15 cellular contexts compared by ENCODE assay signal in genomic region chr14:75186953-75187352, GRCh38. TPM values are rescaled to one million over a fixed set of nuclear protein-coding genes. Genes with fewer than 3 reads are reported as not detected.
DNase-seq lines count a peak whose midpoint lies in the region; ATAC-seq and TF ChIP-seq lines count a peak whose summit lies in the region.
"Had no signal": no experiment of that assay in that cellular context is flagged by ENCODE, and none has a peak within 500 bp of the region (broad histone marks: within the 10 kb centered on the region; RNA-seq: fewer than 3 reads in every experiment).

No MANE protein-coding gene starts in this region.

- H3K27ac ChIP-seq in BLaER1: 0 out of 2 replicates have a peak overlapping the region, but pooled peaks have one; percentile 88
- H3K27ac ChIP-seq in PC-3 (ENCODE audit: low read length): no peak overlapping the region

- H3K36me3 ChIP-seq in BLaER1 (no peaks in the 10 kb centered on the region), PC-3 (ENCODE audit: low read depth, low read length) (no peaks in the 10 kb centered on the region)
- H3K36me3 ChIP-seq: BE2C had no signal

- CTCF ChIA-PET in PC-3 (lab: Charles Lee): no interaction called here

- no peak overlapping the region for H3K4me3 Mint-ChIP-seq in IgD-negative memory B cell
- no peak overlapping the region for H3K4me3 Mint-ChIP-seq in chondrocyte (ENCODE audit: unreplicated experiment)
- no peak overlapping the region for H3K4me3 Mint-ChIP-seq in stimulated activated naive B cell treated with anti-CD40 and anti-IgM and Interleukin-4, amounts not matched to agents 10 μg/mL and 1 μg/mL and 100 μg/mL, for 72 hours
- H3K4me3 Mint-ChIP-seq: CD4-positive, CD25-positive, alpha-beta regulatory T cell; GM23338 had no signal

- ATAC-seq in stimulated activated naive B cell treated with anti-CD40 and anti-IgM and Interleukin-4, amounts not matched to agents 10 μg/mL and 1 μg/mL and 100 μg/mL, for 72 hours (replicated peaks): no peak
- no peak for ATAC-seq in PC-3
- ATAC-seq in left cardiac atrium: no peak
- ATAC-seq: GM23338 had no signal

- H3K36me3 Mint-ChIP-seq in IgD-negative memory B cell (no peaks in the 10 kb centered on the region), chondrocyte (ENCODE audit: low read depth) (no peaks in the 10 kb centered on the region)
- H3K36me3 Mint-ChIP-seq in stimulated activated naive B cell treated with anti-CD40 and anti-IgM and Interleukin-4, amounts not matched to agents 10 μg/mL and 1 μg/mL and 100 μg/mL, for 72 hours: peaks cover 0 to 3% of the 10 kb centered on the region in 2 donors
- H3K36me3 Mint-ChIP-seq: CD4-positive, CD25-positive, alpha-beta regulatory T cell had no signal

- no peak overlapping the region for H2AFZ ChIP-seq in PC-3 (ENCODE audit: low read length)
- H2AFZ ChIP-seq: GM23338 had no signal

- intact Hi-C loops in PC-3 (cut with micrococcal nuclease) (no loop called here), left cardiac atrium (cut with DNase I) (no loop called here)

- DNase-seq in chondrocyte (ENCODE audit: low spot score) (no peak), SIG-M5 (lab: John Stamatoyannopoulos, UW) (no peak), PC-3 (no peak), left cardiac atrium (no peak)
- DNase-seq in stimulated activated naive B cell treated with anti-CD40 and anti-IgM and Interleukin-4, amounts not matched to agents 10 μg/mL and 1 μg/mL and 100 μg/mL, for 72 hours: no peak
- DNase-seq: ACHN; BE2C; Calu3; CD4-positive, CD25-positive, alpha-beta regulatory T cell; DMS 273 treated with DMSO at 0.1 percent for 48 hours; H7; KG1 had no signal

- H3K9me3 ChIP-seq in BLaER1: no peaks in the 10 kb centered on the region
- no peaks in the 10 kb centered on the region for H3K9me3 ChIP-seq in PC-3 (ENCODE audit: low read length)
- H3K9me3 ChIP-seq: BE2C had no signal

- H3K27me3 Mint-ChIP-seq in IgD-negative memory B cell: peaks cover 6% of the 10 kb centered on the region
- no peaks in the 10 kb centered on the region for H3K27me3 Mint-ChIP-seq in chondrocyte (ENCODE audit: low read depth)
- peaks cover 0 to 5% of the 10 kb centered on the region in 2 donors for H3K27me3 Mint-ChIP-seq in stimulated activated naive B cell treated with anti-CD40 and anti-IgM and Interleukin-4, amounts not matched to agents 10 μg/mL and 1 μg/mL and 100 μg/mL, for 72 hours

- H3K9me3 Mint-ChIP-seq in IgD-negative memory B cell (no peaks in the 10 kb centered on the region), chondrocyte (ENCODE audit: low read depth) (peaks cover 6% of the 10 kb centered on the region)
- peaks cover 0 to 3% of the 10 kb centered on the region in 2 donors for H3K9me3 Mint-ChIP-seq in stimulated activated naive B cell treated with anti-CD40 and anti-IgM and Interleukin-4, amounts not matched to agents 10 μg/mL and 1 μg/mL and 100 μg/mL, for 72 hours
- H3K9me3 Mint-ChIP-seq: CD4-positive, CD25-positive, alpha-beta regulatory T cell; GM23338 had no signal

- no peaks in the 10 kb centered on the region for H3F3A ChIP-seq in PC-3 (ENCODE audit: low read length, unreplicated experiment)

- BruUV-seq in PC-3 (replicated peaks; lab: Mats Ljungman, UMichigan): no TSS peak

- H3K27ac Mint-ChIP-seq in IgD-negative memory B cell (peak overlapping the region in 2 of 3 donors; percentile 17 to 30), chondrocyte (ENCODE audit: unreplicated experiment) (peak overlapping the region; percentile 37)
- peak overlapping the region; percentile 52 for H3K27ac Mint-ChIP-seq in stimulated activated naive B cell treated with anti-CD40 and anti-IgM and Interleukin-4, amounts not matched to agents 10 μg/mL and 1 μg/mL and 100 μg/mL, for 72 hours
- H3K27ac Mint-ChIP-seq: CD4-positive, CD25-positive, alpha-beta regulatory T cell; GM23338 had no signal

- H4K20me1 ChIP-seq in BLaER1: no peaks in the 10 kb centered on the region
- no peaks in the 10 kb centered on the region for H4K20me1 ChIP-seq in PC-3 (ENCODE audit: low read length)

- H3K27me3 ChIP-seq in BLaER1 (no peaks in the 10 kb centered on the region), PC-3 (ENCODE audit: low read length) (no peaks in the 10 kb centered on the region)
- H3K27me3 ChIP-seq: BE2C had no signal

- no peaks in the 10 kb centered on the region for H3K9me2 ChIP-seq in PC-3 (replicated peaks; ENCODE audit: low read length)

- H3K4me2 ChIP-seq in BLaER1 (no peak overlapping the region), PC-3 (ENCODE audit: low read length) (no peak overlapping the region)
- H3K4me2 ChIP-seq: GM23338 had no signal

- TF ChIP-seq CTCF in chondrocyte (IDR thresholded peaks at IDR 0.05): no peak
- TF ChIP-seq CTCF in PC-3 (conservative IDR thresholded peaks at IDR 0.05; ENCODE audit: low read depth, low read length): no peak

- H3K4me1 ChIP-seq in BLaER1 (peaks cover 39% of the 10 kb centered on the region), PC-3 (ENCODE audit: insufficient read depth, low read length) (no peaks in the 10 kb centered on the region)
- H3K4me1 ChIP-seq: BE2C had no signal

- no peaks in the 10 kb centered on the region for H3K79me2 ChIP-seq in PC-3 (ENCODE audit: low read length)

- H3K9ac ChIP-seq in BLaER1: no peak overlapping the region
- no peak overlapping the region for H3K9ac ChIP-seq in PC-3 (ENCODE audit: low read length)

- H3K4me3 ChIP-seq in BLaER1: no peak overlapping the region
- no peak overlapping the region for H3K4me3 ChIP-seq in PC-3 (ENCODE audit: low read length)
- H3K4me3 ChIP-seq: GM23338 had no signal

- POLR2A ChIA-PET in PC-3 (lab: Charles Lee; ENCODE audit: unreplicated experiment): no interaction called here

- H3K4me1 Mint-ChIP-seq in IgD-negative memory B cell (peaks cover 8 to 18% (median 14%) of the 10 kb centered on the region in 3 donors), chondrocyte (ENCODE audit: low read depth) (peaks cover 36% of the 10 kb centered on the region)
- H3K4me1 Mint-ChIP-seq in stimulated activated naive B cell treated with anti-CD40 and anti-IgM and Interleukin-4, amounts not matched to agents 10 μg/mL and 1 μg/mL and 100 μg/mL, for 72 hours: peaks cover 24 to 47% of the 10 kb centered on the region in 2 donors
- H3K4me1 Mint-ChIP-seq: GM23338 had no signal

RNA-seq across cellular contexts. Expression of gene TMED10, which starts 10.5 kb away (rescaled TPM):
- 184 TPM for polyA plus RNA-seq in IgD-negative memory B cell
- total RNA-seq in chondrocyte (345 to 455 TPM (median 361 TPM) in 3 replicates), PC-3 (2014; rRNA removed) (246 and 253 TPM in 2 replicates), left cardiac atrium (100 to 1,000 TPM; 271 to 327 TPM)
